Comparison of ENCODE assay signal across 1 cellular context in the genomic region with DNA sequence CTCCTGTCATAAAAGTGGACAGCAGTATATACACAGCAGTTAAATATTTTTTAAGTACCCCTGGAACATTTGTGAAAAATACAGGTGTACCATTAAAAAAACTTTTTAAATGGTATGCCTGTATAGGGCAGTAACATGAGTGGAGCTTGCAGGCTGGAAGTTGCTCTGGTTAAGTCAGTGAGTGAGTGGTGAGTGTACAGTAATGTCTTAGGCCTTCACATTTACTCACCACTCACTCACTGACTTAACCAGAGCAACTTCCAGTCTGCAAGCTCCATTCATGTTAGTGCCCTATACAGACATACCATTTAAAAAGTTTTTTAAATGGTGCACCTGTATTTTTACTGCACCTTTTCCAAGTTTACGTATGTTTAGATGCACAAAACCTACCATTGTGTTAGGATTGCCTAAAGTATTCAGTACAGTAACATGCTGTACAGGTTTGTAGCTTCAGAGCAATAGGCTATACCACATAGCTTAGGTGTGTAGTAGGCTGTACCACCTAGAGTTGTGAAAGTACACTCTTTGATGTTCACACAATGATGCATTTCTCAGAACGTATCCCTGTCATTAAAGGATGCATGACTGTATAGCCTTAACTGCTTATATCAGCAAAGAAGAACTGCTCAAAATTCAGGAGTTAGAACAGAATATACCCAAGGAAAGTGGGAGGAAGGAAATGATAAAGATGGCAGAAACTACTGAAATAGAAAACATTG.
TF ChIP-seq lines count a peak whose summit lies in the region.

No MANE protein-coding gene starts in this region.

TF ChIP-seq in GM12891, 5 proteins besides CTCF, POLR2A, EP300 and RAD21 (continued from another document):
- no peak for TF ChIP-seq POLR2AphosphoS5 (IDR thresholded peaks at IDR 0.05; ENCODE audit: low read depth, low read length)
